20 cellular contexts compared by ENCODE assay signal in the genomic region with DNA sequence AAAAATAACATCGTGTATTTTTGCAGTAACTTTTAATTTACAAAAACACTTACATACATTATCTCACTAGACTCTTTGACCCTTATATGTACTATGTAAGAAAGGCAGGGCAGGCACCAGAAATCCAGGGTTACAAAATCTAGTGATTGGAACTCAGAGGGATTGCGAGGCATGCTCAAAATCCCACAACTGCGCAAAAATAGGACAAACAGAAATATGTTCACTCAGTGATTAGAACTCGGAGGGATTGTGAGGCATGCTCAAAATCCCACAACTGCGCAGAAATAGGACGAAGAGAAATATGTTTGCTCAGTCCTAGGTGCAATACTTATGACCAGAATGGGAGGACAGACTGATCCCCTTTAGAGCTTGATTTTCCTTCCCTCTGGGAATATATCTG.
A peak's percentile ranks its signal among the peaks of the same experiment; 100 is the strongest.
DNase-seq lines count a peak whose midpoint lies in the region; ATAC-seq and TF ChIP-seq lines count a peak whose summit lies in the region.
"Had no signal": no experiment of that assay in that cellular context is flagged by ENCODE, and none has a peak within 500 bp of the region (broad histone marks: within the 10 kb centered on the region; RNA-seq: fewer than 3 reads in every experiment).

No MANE protein-coding gene starts in this region.

- no peak for TF ChIP-seq POLR2A in gastroesophageal sphincter (IDR thresholded peaks at IDR 0.05)

- intact Hi-C loops in heart right ventricle (cut with DNase I) (loop anchor here in 3 of 10 donors (10.0 kb wide), 3 partner anchors 88 to 158 kb away; no protein-coding TSS in a partner anchor), cardiac septum (cut with DNase I) (loop anchor here (5.0 kb wide), 1 partner anchor 155 kb away; no protein-coding TSS in a partner anchor)

- peak overlapping the region; percentile 19 for H3K4me3 Mint-ChIP-seq in osteocyte (ENCODE audit: unreplicated experiment)
- H3K4me3 Mint-ChIP-seq: CD4-positive, alpha-beta T cell had no signal

- H3K36me3 Mint-ChIP-seq in osteocyte (ENCODE audit: unreplicated experiment): no peaks in the 10 kb centered on the region

- no peaks in the 10 kb centered on the region for H3K27me3 Mint-ChIP-seq in osteocyte (ENCODE audit: unreplicated experiment)
- H3K27me3 Mint-ChIP-seq: CD4-positive, alpha-beta T cell had no signal

- H3K9me3 Mint-ChIP-seq in osteocyte (ENCODE audit: unreplicated experiment): no peaks in the 10 kb centered on the region
- H3K9me3 Mint-ChIP-seq: CD4-positive, alpha-beta T cell had no signal

- H3K27me3 ChIP-seq in heart right ventricle (no peaks in the 10 kb centered on the region), gastroesophageal sphincter (no peaks in the 10 kb centered on the region)
- H3K27me3 ChIP-seq: BE2C had no signal

- H3K4me1 Mint-ChIP-seq in osteocyte (ENCODE audit: unreplicated experiment): peaks cover 48% of the 10 kb centered on the region

- DNase-seq in heart right ventricle (no peak), cardiac septum (ENCODE audit: low spot score) (no peak), osteocyte (ENCODE audit: extremely low spot score, unreplicated experiment) (no peak), mucosa of gallbladder (ENCODE audit: low spot score) (no peak), NCI-H748 treated with DMSO at 0.1 percent for 48 hours (lab: John Stamatoyannopoulos, UW) (no peak), NCI-H2171 (lab: John Stamatoyannopoulos, UW) (no peak)
- DNase-seq: BE2C; CD4-positive, alpha-beta T cell; DMS153; GDM1; GOT3; KBM-7; NCI-H1105 treated with DMSO at 0.1 percent for 48 hours; NCI-H1694; NCI-H2081 treated with DMSO at 0.1 percent for 48 hours; NCI-H510A; NCI-H774; RPMI8226 had no signal

- H3K4me3 ChIP-seq in heart right ventricle (no peak overlapping the region), gastroesophageal sphincter (no peak overlapping the region)

- peak overlapping the region; percentile 90 for H3K27ac Mint-ChIP-seq in osteocyte (ENCODE audit: unreplicated experiment)
- H3K27ac Mint-ChIP-seq: CD4-positive, alpha-beta T cell had no signal

- no peaks in the 10 kb centered on the region for H3K9me3 ChIP-seq in heart right ventricle
- H3K9me3 ChIP-seq in gastroesophageal sphincter: no peaks in the 10 kb centered on the region
- H3K9me3 ChIP-seq: BE2C had no signal

- ATAC-seq in heart right ventricle (peak in 2 of 8 donors; percentile 10 to 26), gastroesophageal sphincter (no peak)
- ATAC-seq: HCT116 had no signal

- H3K4me1 ChIP-seq in heart right ventricle (peaks cover 0 to 26% (median 12%) of the 10 kb centered on the region in 9 donors), gastroesophageal sphincter (peaks cover 2 to 33% (median 4%) of the 10 kb centered on the region in 3 donors)
- H3K4me1 ChIP-seq: BE2C had no signal

- H3K36me3 ChIP-seq in heart right ventricle: no peaks in the 10 kb centered on the region
- no peaks in the 10 kb centered on the region for H3K36me3 ChIP-seq in gastroesophageal sphincter
- H3K36me3 ChIP-seq: BE2C had no signal

- peak overlapping the region in 6 of 10 donors; percentile 7 to 59 (median 46) for H3K27ac ChIP-seq in heart right ventricle
- peak overlapping the region in 3 of 4 donors; percentile 34 to 57 (median 51) for H3K27ac ChIP-seq in gastroesophageal sphincter

- no peak for TF ChIP-seq CTCF in heart right ventricle (IDR thresholded peaks at IDR 0.05)
- TF ChIP-seq CTCF in gastroesophageal sphincter (IDR thresholded peaks at IDR 0.05): no peak
- no peak for TF ChIP-seq CTCF in osteocyte (IDR thresholded peaks at IDR 0.05)

- TF ChIP-seq EP300 in gastroesophageal sphincter (IDR thresholded peaks at IDR 0.05): no peak

- WGBS in heart right ventricle, 2 donors: 95 to 97% methylated on average over 6 of the region's 6 CpGs
- WGBS in gastroesophageal sphincter (ENCODE audit: low coverage in 1 of 2), 2 donors: 91 to 94% methylated on average over 6 of the region's 6 CpGs
